19 cellular contexts compared by ENCODE assay signal in the genomic region with DNA sequence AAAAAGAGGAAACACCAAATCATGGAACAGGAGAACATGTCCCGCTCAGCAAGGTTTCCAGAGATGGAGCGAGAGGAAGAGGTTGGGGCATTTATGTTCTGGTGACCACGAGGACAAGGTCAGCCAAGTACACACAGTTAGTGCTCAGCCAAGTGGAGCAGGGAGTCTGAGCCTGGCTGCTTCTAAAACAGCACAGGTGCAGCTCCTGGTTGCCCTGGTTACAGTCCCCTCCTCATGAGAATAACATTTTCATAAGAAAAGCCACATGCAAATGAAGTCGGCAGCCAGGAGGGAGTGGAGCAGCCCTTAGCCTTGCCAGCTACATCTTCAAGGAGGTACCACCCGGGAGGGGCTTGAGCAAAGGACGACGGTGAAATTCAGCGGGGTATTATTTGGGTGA.
DNase-seq lines count a peak whose midpoint lies in the region; ATAC-seq lines count a peak whose summit lies in the region.
"Had no signal": no experiment of that assay in that cellular context is flagged by ENCODE, and none has a peak within 500 bp of the region (broad histone marks: within the 10 kb centered on the region; RNA-seq: fewer than 3 reads in every experiment).

No MANE protein-coding gene starts in this region.

- no peaks in the 10 kb centered on the region for H4K20me1 ChIP-seq in BLaER1

- peak; percentile 60 for ATAC-seq in GM19351 (IDR thresholded peaks at IDR 0.05; ENCODE audit: unreplicated experiment)
- ATAC-seq in left cardiac atrium, result no peak
- no peak for ATAC-seq in HG03460 (IDR thresholded peaks at IDR 0.05; ENCODE audit: unreplicated experiment)
- ATAC-seq: gastrocnemius medialis, HepG2 had no signal

- H3K27me3 ChIP-seq in BLaER1, result no peaks in the 10 kb centered on the region
- H3K27me3 ChIP-seq: gastrocnemius medialis had no signal

- no peak overlapping the region for H3K27ac ChIP-seq in BLaER1
- H3K27ac ChIP-seq: gastrocnemius medialis, SK-N-MC had no signal

- intact Hi-C loops in left cardiac atrium (cut with DNase I), result no loop called here

- peak; percentile 96 for DNase-seq in NCI-H526 treated with DMSO at 0.1 percent for 48 hours (lab: John Stamatoyannopoulos, UW)
- DNase-seq in iPS DF 4.7 (ENCODE audit: extremely low read depth, low spot score), result peak; percentile 62
- DNase-seq in left cardiac atrium, result no peak
- no peak for DNase-seq in NCI-H146 treated with DMSO at 0.1 percent for 48 hours (lab: John Stamatoyannopoulos, UW; ENCODE audit: unreplicated experiment)
- no peak for DNase-seq in C1 segment of cervical spinal cord (lab: John Stamatoyannopoulos, UW)
- DNase-seq: ACHN; activated CD4-positive, alpha-beta memory T cell treated with anti-CD3 and anti-CD28 coated beads, Interleukin-2, amount 10 ng/mL, durations not matched to agents 7 days and 5 days; activated naive CD4-positive, alpha-beta T cell treated with Interleukin-2 at 50 U/mL for 16 hours; anterior cingulate cortex; DND-41; gastrocnemius medialis; NCI-H187 treated with DMSO at 0.1 percent for 48 hours; NCI-H510A treated with DMSO at 0.1 percent for 48 hours; stimulated activated CD4-positive, alpha-beta T cell treated with anti-CD3 and anti-CD28 coated beads, Interleukin-4, amount 100 ng/mL, for 4 hours had no signal

- H3K9ac ChIP-seq in BLaER1, result no peak overlapping the region

- no peaks in the 10 kb centered on the region for H3K9me3 ChIP-seq in BLaER1
- H3K9me3 ChIP-seq: gastrocnemius medialis had no signal

- no peak overlapping the region for H3K4me3 ChIP-seq in BLaER1
- H3K4me3 ChIP-seq: gastrocnemius medialis, SK-N-MC had no signal

- peaks cover 9% of the 10 kb centered on the region for H3K4me1 ChIP-seq in BLaER1
- H3K4me1 ChIP-seq: gastrocnemius medialis had no signal

- no peaks in the 10 kb centered on the region for H3K36me3 ChIP-seq in BLaER1

- peak overlapping the region; percentile 37; the same call in 1 of the 2 replicates for H3K4me2 ChIP-seq in BLaER1

Comparison
In these comparisons a context has a peak if more than half of its experiments do, and no peak if none do; other contexts are left out.
1. DNase-seq: peak in NCI-H526 treated with DMSO at 0.1 percent for 48 hours (single experiment) and iPS DF 4.7 (single experiment); none in left cardiac atrium (single experiment), NCI-H146 treated with DMSO at 0.1 percent for 48 hours (single experiment) and C1 segment of cervical spinal cord (0 of 14).